Comparison of ENCODE assay signal across 10 cellular contexts in the genomic region with DNA sequence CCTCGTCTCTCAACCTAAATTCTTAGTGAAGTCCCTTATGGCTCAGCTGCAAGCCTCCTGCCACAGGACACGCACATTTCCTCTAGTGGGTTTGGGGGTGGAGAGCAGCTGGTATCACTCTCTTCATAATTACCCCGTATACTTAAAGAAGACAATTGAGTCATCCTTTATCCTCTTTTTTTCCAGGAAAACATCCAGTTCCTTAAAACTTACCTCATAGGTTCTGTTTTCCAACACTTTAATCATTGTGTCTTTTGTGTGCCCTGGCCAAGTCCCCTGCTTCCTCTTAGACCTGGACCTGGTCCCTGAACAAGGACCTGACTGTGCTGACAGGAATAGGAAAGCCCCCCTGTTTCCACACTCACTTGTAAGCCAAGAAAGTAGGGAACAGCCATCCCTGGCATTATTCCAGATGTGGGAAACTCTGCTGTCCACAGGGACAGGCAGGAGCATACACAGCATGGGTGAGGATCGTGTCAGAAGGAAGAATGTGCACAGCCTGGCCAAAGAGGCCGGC. TPM values are rescaled to one million over a fixed set of nuclear protein-coding genes. Genes with fewer than 3 reads are reported as not detected.
DNase-seq lines count a peak whose midpoint lies in the region; ATAC-seq and TF ChIP-seq lines count a peak whose summit lies in the region.
"Had no signal": no experiment of that assay in that cellular context is flagged by ENCODE, and none has a peak within 500 bp of the region (broad histone marks: within the 10 kb centered on the region; RNA-seq: fewer than 3 reads in every experiment).

No MANE protein-coding gene starts in this region.

- no peaks in the 10 kb centered on the region for H3K9me3 Mint-ChIP-seq in activated T-cell treated with anti-CD3 and anti-CD28 coated beads, Interleukin-2, amount 50 U/mL, for 4 hours
- H3K9me3 Mint-ChIP-seq in activated naive CD8-positive, alpha-beta T cell (ENCODE audit: low read depth): no peaks in the 10 kb centered on the region

- H3K27ac Mint-ChIP-seq in activated naive CD8-positive, alpha-beta T cell: peak overlapping the region; percentile 72

- no peak overlapping the region for H3K4me3 Mint-ChIP-seq in activated T-cell treated with anti-CD3 and anti-CD28 coated beads, Interleukin-2, amount 50 U/mL, for 4 hours
- H3K4me3 Mint-ChIP-seq in activated naive CD8-positive, alpha-beta T cell: peak overlapping the region; percentile 36

- TF ChIP-seq POLR2A in suprapubic skin (IDR thresholded peaks at IDR 0.05): no peak
- no peak for TF ChIP-seq POLR2A in gastrocnemius medialis (IDR thresholded peaks at IDR 0.05)

- H3K36me3 ChIP-seq in suprapubic skin: no peaks in the 10 kb centered on the region
- no peaks in the 10 kb centered on the region for H3K36me3 ChIP-seq in gastrocnemius medialis

- peaks cover 46% of the 10 kb centered on the region for H3K4me1 Mint-ChIP-seq in activated T-cell treated with anti-CD3 and anti-CD28 coated beads, Interleukin-2, amount 50 U/mL, for 4 hours (ENCODE audit: low read depth)
- peaks cover 49% of the 10 kb centered on the region for H3K4me1 Mint-ChIP-seq in activated naive CD8-positive, alpha-beta T cell (ENCODE audit: low read depth)

- TF ChIP-seq EP300 in suprapubic skin (IDR thresholded peaks at IDR 0.05): no peak

- H3K27me3 ChIP-seq in right cardiac atrium (ENCODE audit: control insufficient read depth, insufficient read depth) (no peaks in the 10 kb centered on the region), suprapubic skin (no peaks in the 10 kb centered on the region), gastrocnemius medialis (no peaks in the 10 kb centered on the region)

- no peak for DNase-seq in activated T-cell treated with anti-CD3 and anti-CD28 coated beads, Interleukin-2, amount 50 U/mL, for 4 hours
- DNase-seq in activated T-cell treated with anti-CD3 and anti-CD28 coated beads, Interleukin-2, amount 50 U/mL, for 1 hour: no peak
- DNase-seq in right cardiac atrium: peak in 2 of 3 donors; percentile 34 to 52
- no peak for DNase-seq in suprapubic skin (ENCODE audit: low spot score in 2 of 2)
- DNase-seq in cerebellar cortex (ENCODE audit: low spot score): no peak
- DNase-seq in DMS79 treated with DMSO at 0.1 percent for 48 hours (lab: John Stamatoyannopoulos, UW): no peak
- DNase-seq in gastrocnemius medialis: no peak
- DNase-seq: C1 segment of cervical spinal cord, NCI-H1436 treated with DMSO at 0.1 percent for 48 hours had no signal

- H3K4me3 ChIP-seq in right cardiac atrium (ENCODE audit: low read length) (no peak overlapping the region), suprapubic skin (no peak overlapping the region), gastrocnemius medialis (no peak overlapping the region)

- no peak overlapping the region for H3K27ac ChIP-seq in right cardiac atrium (ENCODE audit: low read length)
- peak overlapping the region; percentile 1 for H3K27ac ChIP-seq in suprapubic skin
- no peak overlapping the region for H3K27ac ChIP-seq in gastrocnemius medialis

- H3K9me3 ChIP-seq in right cardiac atrium (ENCODE audit: control insufficient read depth, low read length) (no peaks in the 10 kb centered on the region), suprapubic skin (no peaks in the 10 kb centered on the region), gastrocnemius medialis (no peaks in the 10 kb centered on the region)

- intact Hi-C loops in right cardiac atrium (cut with DNase I) (no loop called here), gastrocnemius medialis (cut with DNase I; ENCODE audit: low total_unique reads) (no loop called here)

- in situ Hi-C loops in gastrocnemius medialis (cut with MboI; ENCODE audit: low sequenced_read_pairs in 4 of 4): no loop called here

- peak; percentile 21 to 23 for ATAC-seq in activated T-cell treated with anti-CD3 and anti-CD28 coated beads, Interleukin-2, amount 50 U/mL, for 4 hours
- ATAC-seq in right cardiac atrium: peak in 1 of 2 donors; percentile 66
- no peak for ATAC-seq in gastrocnemius medialis

- peaks cover 2% of the 10 kb centered on the region for H3K36me3 Mint-ChIP-seq in activated T-cell treated with anti-CD3 and anti-CD28 coated beads, Interleukin-2, amount 50 U/mL, for 4 hours (ENCODE audit: insufficient read depth)
- H3K36me3 Mint-ChIP-seq in activated naive CD8-positive, alpha-beta T cell: peaks cover 5% of the 10 kb centered on the region

- no peaks in the 10 kb centered on the region for H3K27me3 Mint-ChIP-seq in activated T-cell treated with anti-CD3 and anti-CD28 coated beads, Interleukin-2, amount 50 U/mL, for 4 hours (ENCODE audit: low read depth)
- H3K27me3 Mint-ChIP-seq in activated naive CD8-positive, alpha-beta T cell: no peaks in the 10 kb centered on the region

- no peak for TF ChIP-seq CTCF in suprapubic skin (IDR thresholded peaks at IDR 0.05)
- no peak for TF ChIP-seq CTCF in gastrocnemius medialis (IDR thresholded peaks at IDR 0.05 in 4 of 5, conservative IDR thresholded peaks at IDR 0.05 in 1 of 5)

- H3K4me1 ChIP-seq in right cardiac atrium (ENCODE audit: control insufficient read depth, insufficient read depth, low read length) (no peaks in the 10 kb centered on the region), suprapubic skin (peaks cover 8% of the 10 kb centered on the region), gastrocnemius medialis (no peaks in the 10 kb centered on the region)

- 39% methylated on average over 5 of the region's 5 CpGs for WGBS in right cardiac atrium
- WGBS in suprapubic skin: 31% methylated on average over 5 of the region's 5 CpGs

RNA-seq across cellular contexts. Expression of gene MYO1B, which starts 42.3 kb away (rescaled TPM):
- total RNA-seq in activated T-cell treated with anti-CD3 and anti-CD28 coated beads, Interleukin-2, amount 50 U/mL, for 4 hours: 10 to 100 TPM; 11.0 to 16.6 (median 11.4) TPM
- 10 to 100 TPM; 10.3 to 16.3 (median 13.2) TPM for total RNA-seq in right cardiac atrium
- polyA plus RNA-seq in right cardiac atrium: 6.0 TPM
- 10 to 100 TPM; 17.2 to 31.8 (median 28.8) TPM for total RNA-seq in suprapubic skin
- 10 to 100 TPM in 2 of 4 donors, 1 to 10 TPM in 2; 7.0 to 10.8 (median 10.0) TPM for total RNA-seq in gastrocnemius medialis

RNA-seq across cellular contexts. Expression of gene STAT4, which starts 52.1 kb away (rescaled TPM):
- 10 to 100 TPM; 46.0 to 71.7 (median 69.5) TPM for total RNA-seq in activated T-cell treated with anti-CD3 and anti-CD28 coated beads, Interleukin-2, amount 50 U/mL, for 4 hours
- total RNA-seq in right cardiac atrium: 10 to 100 TPM in 3 of 4 donors, 1 to 10 TPM in 1; 7.0 to 27.0 (median 18.2) TPM
- 13.0 TPM for polyA plus RNA-seq in right cardiac atrium
- total RNA-seq in suprapubic skin: 1 to 10 TPM in 1 of 4 donors, under 1 TPM in 2, not detected in 1; 0.34 to 2.7 (median 0.81) TPM
- total RNA-seq in gastrocnemius medialis: 1 to 10 TPM in 1 of 4 donors, under 1 TPM in 2, not detected in 1; 0.31 to 1.0 (median 0.73) TPM

Comparison
In these comparisons a context has a peak if more than half of its experiments do, and no peak if none do; other contexts are left out.
1. ATAC-seq: peak in activated T-cell treated with anti-CD3 and anti-CD28 coated beads, Interleukin-2, amount 50 U/mL, for 4 hours (2 of 2); none in gastrocnemius medialis (0 of 2).
2. DNase-seq: peak in right cardiac atrium (2 of 3); none in activated T-cell treated with anti-CD3 and anti-CD28 coated beads, Interleukin-2, amount 50 U/mL, for 4 hours (single experiment), activated T-cell treated with anti-CD3 and anti-CD28 coated beads, Interleukin-2, amount 50 U/mL, for 1 hour (single experiment), suprapubic skin (0 of 2), cerebellar cortex (single experiment), DMS79 treated with DMSO at 0.1 percent for 48 hours (single experiment) and gastrocnemius medialis (0 of 2).